1 cellular context compared by ENCODE assay signal in the genomic region with DNA sequence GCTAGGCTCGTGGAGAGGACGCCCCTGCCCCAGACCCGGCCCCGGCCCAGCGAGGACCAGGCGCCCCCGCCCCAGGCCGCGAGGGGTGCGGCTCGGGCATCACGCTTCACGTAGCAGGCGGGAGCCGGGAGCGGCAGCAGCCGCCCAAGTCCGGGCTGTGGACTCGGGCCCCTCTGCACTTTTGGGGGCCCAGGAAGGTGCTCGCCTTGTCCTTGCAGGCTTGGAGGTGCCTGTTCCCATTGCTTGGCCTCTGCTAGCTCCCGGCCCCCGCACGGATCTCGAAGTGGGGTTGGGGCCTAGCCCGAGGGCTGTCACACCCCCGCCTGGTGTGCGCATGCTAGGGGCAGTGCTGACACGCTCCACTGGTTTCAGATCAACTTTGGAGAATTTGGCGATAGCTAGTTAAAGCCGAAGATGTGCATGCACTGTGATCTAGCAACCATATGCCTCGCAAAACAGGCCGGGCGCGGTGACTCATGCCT.
TF ChIP-seq lines count a peak whose summit lies in the region.

No MANE protein-coding gene starts in this region.

TF ChIP-seq in IMR-90, 13 proteins besides CTCF, POLR2A, EP300 and RAD21:
- TF ChIP-seq MAZ (IDR thresholded peaks at IDR 0.05; ENCODE audit: borderline replicate concordance, low read depth, low read length) (no peak), MXI1 (IDR thresholded peaks at IDR 0.05; ENCODE audit: borderline replicate concordance, low read depth, low read length) (no peak)
